Comparison of ENCODE assay signal across 8 cellular contexts in genomic region chr14:100486025-100486828, GRCh38.
DNase-seq lines count a peak whose midpoint lies in the region; ATAC-seq lines count a peak whose summit lies in the region.

No MANE protein-coding gene starts in this region.

- H3K27me3 Mint-ChIP-seq in T-cell, result no peaks in the 10 kb centered on the region

- H3K9me3 Mint-ChIP-seq in T-cell, result no peaks in the 10 kb centered on the region

- ATAC-seq in GM21528 (IDR thresholded peaks at IDR 0.05; ENCODE audit: low FRiP score, unreplicated experiment), result peak; percentile 58
- ATAC-seq in T-cell (replicated peaks in 1 of 4), result peak in 2 of 4 experiments; percentile 53 to 61
- no peak for ATAC-seq in HG03025 (IDR thresholded peaks at IDR 0.05; ENCODE audit: low FRiP score, unreplicated experiment)

- H3K27ac Mint-ChIP-seq in T-cell, result no peak overlapping the region

- peaks cover 22 to 29% (median 24%) of the 10 kb centered on the region in 3 donors for H3K4me1 Mint-ChIP-seq in T-cell

- POLR2A ChIA-PET in T-cell (lab: Charles Lee), result no interaction called here

- H3K36me3 Mint-ChIP-seq in T-cell, result peaks cover 24% of the 10 kb centered on the region

- no peak overlapping the region for H3K4me3 Mint-ChIP-seq in T-cell

- DNase-seq in DMS 273 (lab: John Stamatoyannopoulos, UW; ENCODE audit: unreplicated experiment) (peak; percentile 93), Kasumi-1 (lab: John Stamatoyannopoulos, UW) (peak; percentile 20 to 49), T-cell (peak in 30 of 34 experiments; percentile 13 to 63 (median 44)), amniotic stem cell (lab: John Stamatoyannopoulos, UW) (peak; percentile 69), islet precursor cell (peak; percentile 93)
- DNase-seq in stimulated activated CD8-positive, alpha-beta memory T cell treated with anti-CD3 and anti-CD28 coated beads, Interleukin-15, amount 100 ng/mL, for 1 hour (ENCODE audit: low read depth), result peak; percentile 22

- CTCF ChIA-PET in T-cell (lab: Charles Lee), result no interaction called here

Comparison
In these comparisons a context has a peak if more than half of its experiments do, and no peak if none do; other contexts are left out.
1. DNase-seq: peak in every context shown above with its lines; median percentile 93 in DMS 273; 93 in islet precursor cell; 69 in amniotic stem cell; 44 in T-cell; 34 in Kasumi-1; 22 in stimulated activated CD8-positive, alpha-beta memory T cell treated with anti-CD3 and anti-CD28 coated beads, Interleukin-15, amount 100 ng/mL, for 1 hour.